In the genomic region with DNA sequence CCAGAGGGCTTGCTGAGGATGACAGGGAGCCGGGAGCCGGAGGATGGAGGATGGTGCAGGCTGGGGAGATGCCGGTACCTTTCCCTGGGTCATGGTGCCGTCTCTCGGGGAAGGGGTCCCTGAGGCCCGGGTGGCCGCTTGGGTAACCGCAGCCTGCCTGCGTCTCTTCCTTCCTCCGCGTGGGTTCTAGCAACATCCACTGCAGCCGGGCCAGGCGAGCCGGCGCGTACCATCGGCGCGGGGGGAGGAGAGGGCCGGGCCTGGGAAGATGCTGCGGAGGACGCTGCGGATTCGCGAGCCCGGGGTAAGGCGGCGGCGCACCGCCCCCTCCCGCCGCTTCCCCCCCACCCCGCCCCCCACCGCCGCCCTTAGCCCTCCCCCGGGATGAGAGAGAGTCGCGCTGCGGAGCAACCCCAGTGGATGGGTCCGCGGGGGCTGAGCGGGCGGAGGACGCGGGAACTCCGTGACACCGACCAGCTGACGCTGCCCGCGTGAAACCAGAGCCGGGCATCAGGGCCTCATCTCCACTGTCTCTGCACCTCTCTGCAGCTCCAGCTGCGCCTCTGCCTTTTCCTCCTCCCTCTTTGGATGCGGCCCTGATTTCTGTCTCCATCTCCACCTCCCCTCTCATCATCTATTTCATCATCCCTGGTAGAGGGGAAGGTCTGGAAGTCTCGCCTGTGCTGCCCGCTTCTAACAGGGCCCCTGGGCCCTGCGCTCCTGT, we compare ENCODE assay signal across 8 cellular contexts. TPM values are rescaled to one million over a fixed set of nuclear protein-coding genes. Genes with fewer than 3 reads are reported as not detected.
A peak's percentile ranks its signal among the peaks of the same experiment; 100 is the strongest.
DNase-seq lines count a peak whose midpoint lies in the region; ATAC-seq and TF ChIP-seq lines count a peak whose summit lies in the region.

Gene FAIM2, minus strand, starts transcription at position 201 of the 724 bp plus-strand sequence. Its CDS starts 108 bp downstream, at position 93.

- no peaks in the 10 kb centered on the region for H3K27me3 ChIP-seq in WERI-Rb-1 (ENCODE audit: insufficient read depth, low read depth, severe bottlenecking)

- no peak within 1 kb of the TSS for H3K27ac ChIP-seq in WERI-Rb-1

- ATAC-seq in left lobe of liver (peak; percentile 23), GM18519 (IDR thresholded peaks at IDR 0.05; ENCODE audit: low FRiP score, unreplicated experiment) (no peak)

- TF ChIP-seq CTCF in WERI-Rb-1 (IDR thresholded peaks at IDR 0.05; ENCODE audit: low read depth, low read length): no peak

- H3K4me3 ChIP-seq in WERI-Rb-1 (ENCODE audit: low read depth, low read length): peak within 1 kb of the TSS; percentile 13

- no peaks in the 10 kb centered on the region for H3K9me3 ChIP-seq in WERI-Rb-1 (ENCODE audit: severe bottlenecking)

- H3K36me3 ChIP-seq in WERI-Rb-1: no peaks in the 10 kb centered on the region

- DNase-seq in DMS153 (lab: John Stamatoyannopoulos, UW) (peak; percentile 6), DMS153 treated with DMSO at 0.1 percent for 48 hours (lab: John Stamatoyannopoulos, UW; ENCODE audit: unreplicated experiment) (no peak), WERI-Rb-1 (no peak), left lobe of liver (ENCODE audit: low spot score) (no peak), OCI-M1 (lab: John Stamatoyannopoulos, UW) (no peak)
- DNase-seq in central memory CD4-positive, alpha-beta T cell: peak; percentile 35
- DNase-seq in stimulated activated CD4-positive, alpha-beta T cell treated with anti-CD3 and anti-CD28 coated beads, TNF-alpha, amount 100 ng/mL, for 24 hours (ENCODE audit: low read depth in 3 of 3): peak; percentile 4 to 49 (median 19)

RNA-seq across cellular contexts. Expression of gene FAIM2, which starts in this region (rescaled TPM):
- not detected for total RNA-seq in left lobe of liver

Comparison
In these comparisons a context has a peak if more than half of its experiments do, and no peak if none do; other contexts are left out.
1. DNase-seq: peak in DMS153 (single experiment), central memory CD4-positive, alpha-beta T cell (single experiment) and stimulated activated CD4-positive, alpha-beta T cell treated with anti-CD3 and anti-CD28 coated beads, TNF-alpha, amount 100 ng/mL, for 24 hours (3 of 3); none in DMS153 treated with DMSO at 0.1 percent for 48 hours (single experiment), WERI-Rb-1 (single experiment), left lobe of liver (single experiment) and OCI-M1 (single experiment).
2. Peak in ATAC-seq in left lobe of liver; RNA of the gene not detected or under 1 TPM.